Comparison of ENCODE assay signal across 20 cellular contexts in the genomic region with DNA sequence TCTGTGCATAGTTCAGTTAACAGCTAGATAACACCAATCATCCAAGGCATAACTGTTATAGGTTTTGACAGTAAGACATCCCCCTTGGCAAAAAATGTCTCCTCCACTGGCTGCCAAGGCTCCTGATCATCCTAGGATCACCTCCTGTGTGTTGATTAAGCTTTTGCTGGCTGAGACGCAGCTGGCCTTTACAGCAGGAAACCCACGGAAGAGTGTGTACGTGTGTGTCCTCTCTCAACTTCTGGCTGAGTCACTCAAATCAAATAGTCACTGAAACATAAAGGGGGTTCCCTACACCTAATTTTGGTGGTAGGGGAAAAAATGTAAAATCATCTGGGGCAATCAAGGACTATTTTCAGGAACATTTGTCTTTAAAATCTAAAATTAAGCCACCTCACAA.
"Had no signal": no experiment of that assay in that cellular context is flagged by ENCODE, and none has a peak within 500 bp of the region (broad histone marks: within the 10 kb centered on the region; RNA-seq: fewer than 3 reads in every experiment).

No MANE protein-coding gene starts in this region.

- H3K36me3 Mint-ChIP-seq: activated naive CD4-positive, alpha-beta T cell treated with anti-CD3 and anti-CD28 coated beads, Interleukin-2, amount 50 U/mL, for 24 hours had no signal

- H3K4me3 Mint-ChIP-seq: activated CD4-positive, alpha-beta T cell treated with anti-CD3 and anti-CD28 coated beads, Interleukin-2, amount 10 ng/mL, durations not matched to agents 24 days and 14 days; activated naive CD4-positive, alpha-beta T cell treated with anti-CD3 and anti-CD28 coated beads, Interleukin-2, amount 50 U/mL, for 24 hours; endodermal cell; nephron had no signal

- H3K4me2 ChIP-seq: hepatocyte had no signal

- H3K4me3 ChIP-seq: body of pancreas, hepatocyte, lung, tibial artery had no signal

- H3K79me2 ChIP-seq: hepatocyte had no signal

- ATAC-seq: body of pancreas had no signal

- H3K9me3 Mint-ChIP-seq: activated CD4-positive, alpha-beta T cell treated with anti-CD3 and anti-CD28 coated beads, Interleukin-2, amount 10 ng/mL, durations not matched to agents 24 days and 14 days; activated naive CD4-positive, alpha-beta T cell treated with anti-CD3 and anti-CD28 coated beads, Interleukin-2, amount 50 U/mL, for 24 hours had no signal

- H3K27me3 Mint-ChIP-seq: activated CD4-positive, alpha-beta T cell treated with anti-CD3 and anti-CD28 coated beads, Interleukin-2, amount 10 ng/mL, durations not matched to agents 24 days and 14 days; activated naive CD4-positive, alpha-beta T cell treated with anti-CD3 and anti-CD28 coated beads, Interleukin-2, amount 50 U/mL, for 24 hours had no signal

- H3K27me3 ChIP-seq: body of pancreas, hepatocyte, tibial artery had no signal

- H2AFZ ChIP-seq: hepatocyte had no signal

- FAIRE-seq: colon, keratinocyte had no signal

- H3K27ac Mint-ChIP-seq: activated CD4-positive, alpha-beta T cell treated with anti-CD3 and anti-CD28 coated beads, Interleukin-2, amount 10 ng/mL, durations not matched to agents 24 days and 14 days; activated naive CD4-positive, alpha-beta T cell treated with anti-CD3 and anti-CD28 coated beads, Interleukin-2, amount 50 U/mL, for 24 hours; endodermal cell; nephron had no signal

- H3K9me3 ChIP-seq: body of pancreas had no signal

- H3K36me3 ChIP-seq: tibial artery had no signal

- H3K4me1 Mint-ChIP-seq: activated CD4-positive, alpha-beta T cell treated with anti-CD3 and anti-CD28 coated beads, Interleukin-2, amount 10 ng/mL, durations not matched to agents 24 days and 14 days; activated naive CD4-positive, alpha-beta T cell treated with anti-CD3 and anti-CD28 coated beads, Interleukin-2, amount 50 U/mL, for 24 hours; endodermal cell had no signal

- DNase-seq: activated CD4-positive, alpha-beta T cell treated with anti-CD3 and anti-CD28 coated beads, Interleukin-2, amount 10 ng/mL, durations not matched to agents 24 days and 14 days; activated CD4-positive, CD25-positive, alpha-beta regulatory T cell; activated CD8-positive, alpha-beta memory T cell treated with anti-CD3 and anti-CD28 coated beads for 24 hours; activated CD8-positive, alpha-beta memory T cell treated with anti-CD3 and anti-CD28 coated beads, Interleukin-2, amount 50 U/mL, for 48 hours; activated gamma-delta T cell; activated T-cell treated with anti-CD3 and anti-CD28 coated beads, Interleukin-2, amount 50 U/mL, for 48 hours; body of pancreas; central memory CD4-positive, alpha-beta T cell; endodermal cell; foreskin fibroblast; stimulated activated naive CD4-positive, alpha-beta T cell; substantia nigra; tibial artery had no signal

- H3K27ac ChIP-seq: body of pancreas, epithelial cell of prostate, hepatocyte, tibial artery had no signal
